ENCODE assay signal across 17 cellular contexts in genomic region chr17:71522383-71522782, GRCh38.
DNase-seq lines count a peak whose midpoint lies in the region; ATAC-seq and TF ChIP-seq lines count a peak whose summit lies in the region.
"Had no signal": no experiment of that assay in that cellular context is flagged by ENCODE, and none has a peak within 500 bp of the region (broad histone marks: within the 10 kb centered on the region; RNA-seq: fewer than 3 reads in every experiment).

No MANE protein-coding gene starts in this region.

- H3K4me2 ChIP-seq in GM23248 (ENCODE audit: unreplicated experiment) (peak overlapping the region; percentile 36), PC-3 (ENCODE audit: low read length) (no peak overlapping the region)
- H3K4me2 ChIP-seq: PC-9 had no signal

- ATAC-seq in PC-3, result no peak
- ATAC-seq: CD8-positive, alpha-beta T cell had no signal

- no peaks in the 10 kb centered on the region for H4K20me1 ChIP-seq in GM23248 (ENCODE audit: insufficient read depth)
- H4K20me1 ChIP-seq in PC-3 (ENCODE audit: low read length), result no peaks in the 10 kb centered on the region

- DNase-seq in GM23248 (peak; percentile 43), PC-3 (peak; percentile 12), astrocyte of the hippocampus (ENCODE audit: low read depth, low spot score) (peak; percentile 61), renal cortical epithelial cell (ENCODE audit: low read depth) (peak; percentile 23), amygdala (lab: John Stamatoyannopoulos, UW) (no peak), NCI-H2029 treated with DMSO at 0.1 percent for 48 hours (lab: John Stamatoyannopoulos, UW) (no peak)
- no peak for DNase-seq in activated naive CD4-positive, alpha-beta T cell (lab: John Stamatoyannopoulos, UW)
- DNase-seq in activated CD4-positive, alpha-beta T cell treated with anti-CD3 and anti-CD28 coated beads, Interleukin-2, amount 50 U/mL, for 4 hours, result no peak
- DNase-seq: CD8-positive, alpha-beta T cell; H7; NCI-H1048; NCI-H146; NCI-H345; NCI-H526 treated with DMSO at 0.1 percent for 48 hours; NK-92 treated with Interleukin-12 subunit alpha and Interleukin-12 subunit beta, amount 100 ng/mL, for 24 hours; PC-9 had no signal

- no peak overlapping the region for H3K4me3 ChIP-seq in GM23248
- no peak overlapping the region for H3K4me3 ChIP-seq in PC-3 (ENCODE audit: low read length)
- H3K4me3 ChIP-seq: PC-9, SK-N-MC had no signal

- no peak overlapping the region for H3K27ac ChIP-seq in GM23248
- no peak overlapping the region for H3K27ac ChIP-seq in PC-3 (ENCODE audit: low read length)
- H3K27ac ChIP-seq: PC-9, SK-N-MC had no signal

- POLR2A ChIA-PET in PC-3 (lab: Charles Lee; ENCODE audit: unreplicated experiment), result no interaction called here

- H2AFZ ChIP-seq in GM23248 (no peak overlapping the region), PC-3 (ENCODE audit: low read length) (no peak overlapping the region)
- H2AFZ ChIP-seq: PC-9 had no signal

- in situ Hi-C loops in GM23248 (cut with MboI), result no loop called here

- H3K79me2 ChIP-seq in GM23248 (ENCODE audit: insufficient read depth) (no peaks in the 10 kb centered on the region), PC-3 (ENCODE audit: low read length) (no peaks in the 10 kb centered on the region)

- H3F3A ChIP-seq in GM23248 (ENCODE audit: insufficient read depth) (peaks cover 12% of the 10 kb centered on the region; the same call in 1 of the 2 replicates), PC-3 (ENCODE audit: low read length, unreplicated experiment) (no peaks in the 10 kb centered on the region)

- TF ChIP-seq CTCF in PC-3 (conservative IDR thresholded peaks at IDR 0.05; ENCODE audit: low read depth, low read length), result no peak

- H3K27me3 ChIP-seq in GM23248 (replicated peaks; ENCODE audit: insufficient read depth) (no peaks in the 10 kb centered on the region), PC-3 (ENCODE audit: low read length) (no peaks in the 10 kb centered on the region)

- no peaks in the 10 kb centered on the region for H3K9me3 ChIP-seq in GM23248 (ENCODE audit: low read depth)
- no peaks in the 10 kb centered on the region for H3K9me3 ChIP-seq in PC-3 (ENCODE audit: low read length)

- CTCF ChIA-PET in PC-3 (lab: Charles Lee), result no interaction called here

- intact Hi-C loops in PC-3 (cut with micrococcal nuclease), result no loop called here

- H3K9ac ChIP-seq in GM23248, result no peak overlapping the region
- H3K9ac ChIP-seq in PC-3 (ENCODE audit: low read length), result no peak overlapping the region

- 57 to 90% methylated on average over 1 of the region's 1 CpG for WGBS in GM23248 (ENCODE audit: low coverage in 1 of 2, low lambda C conversion rate in 2 of 2, missing lambda C conversion rate in 2 of 2), 2 experiments

- no peaks in the 10 kb centered on the region for H3K9me2 ChIP-seq in GM23248 (ENCODE audit: insufficient read depth)
- no peaks in the 10 kb centered on the region for H3K9me2 ChIP-seq in PC-3 (replicated peaks; ENCODE audit: low read length)

- H3K4me1 ChIP-seq in GM23248 (ENCODE audit: insufficient read depth) (peaks cover 19% of the 10 kb centered on the region), PC-3 (ENCODE audit: insufficient read depth, low read length) (0 out of 2 replicates have a peak, but pooled peaks cover 5% of the 10 kb centered on the region)

- no TSS peak for BruUV-seq in PC-3 (replicated peaks; lab: Mats Ljungman, UMichigan)

- H3K36me3 ChIP-seq in GM23248 (ENCODE audit: low read depth), result no peaks in the 10 kb centered on the region
- no peaks in the 10 kb centered on the region for H3K36me3 ChIP-seq in PC-3 (ENCODE audit: low read depth, low read length)

Comparison
In these comparisons a context has a peak if more than half of its experiments do, and no peak if none do; other contexts are left out.
1. DNase-seq: peak in GM23248 (single experiment), PC-3 (single experiment), astrocyte of the hippocampus (single experiment) and renal cortical epithelial cell (single experiment); none in amygdala (0 of 56), NCI-H2029 treated with DMSO at 0.1 percent for 48 hours (single experiment), activated naive CD4-positive, alpha-beta T cell (0 of 4) and activated CD4-positive, alpha-beta T cell treated with anti-CD3 and anti-CD28 coated beads, Interleukin-2, amount 50 U/mL, for 4 hours (0 of 2).